ENCODE assay signal across 1 cellular context in genomic region chr6:31948753-31949413, GRCh38.
A peak's percentile ranks its signal among the peaks of the same experiment; 100 is the strongest.
TF ChIP-seq lines count a peak whose summit lies in the region.

No MANE protein-coding gene starts in this region.

TF ChIP-seq in K562, 482 proteins besides CTCF, POLR2A, EP300 and RAD21 (continued from another document):
- TF ChIP-seq MNT (conservative IDR thresholded peaks at IDR 0.05) = peak; percentile 11 to 89
- peak; percentile 35; the same call in 1 of the 2 replicates for TF ChIP-seq SOX6 (IDR thresholded peaks at IDR 0.05)
- peak; percentile 39; the same call in 1 of the 2 replicates for TF ChIP-seq MTA2 (IDR thresholded peaks at IDR 0.05; ENCODE audit: low read depth)
- TF ChIP-seq SAP30 (IDR thresholded peaks at IDR 0.05; ENCODE audit: borderline replicate concordance, insufficient read depth, low read depth, low read length, poor library complexity, severe bottlenecking) = peak; percentile 44
- no peak for TF ChIP-seq RBM25 (IDR thresholded peaks at IDR 0.05; ENCODE audit: low read depth, low read length, severe bottlenecking)
- TF ChIP-seq ARNT (IDR thresholded peaks at IDR 0.05) = peak; percentile 37 to 79; a peak in 2 of 4 replicates
- 0 out of 2 replicates have a peak, but pooled peaks have one; percentile 30 for TF ChIP-seq ZNF551 (CRISPR knock-in tag; IDR thresholded peaks at IDR 0.05)
